ENCODE assay signal across 10 cellular contexts in the genomic region with DNA sequence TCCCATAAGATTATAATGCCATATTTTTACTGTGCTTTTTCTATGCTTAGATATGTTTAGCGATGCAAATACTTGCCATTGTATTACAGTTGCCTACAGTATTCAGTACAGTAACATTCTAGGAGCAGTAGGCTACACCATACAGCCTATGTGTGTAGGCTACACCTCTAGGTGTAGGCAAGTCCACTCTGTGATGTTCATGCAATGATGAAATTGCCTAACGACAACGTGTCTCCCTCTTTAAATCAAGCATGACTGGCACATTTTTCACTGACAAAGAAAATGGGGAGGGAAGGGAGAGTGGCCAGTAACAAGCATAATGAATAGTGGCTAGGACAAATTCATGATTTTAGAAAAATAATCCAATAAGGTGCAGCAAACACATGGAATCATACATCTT. TPM values are rescaled to one million over a fixed set of nuclear protein-coding genes. Genes with fewer than 3 reads are reported as not detected.
A peak's percentile ranks its signal among the peaks of the same experiment; 100 is the strongest.
DNase-seq lines count a peak whose midpoint lies in the region; ATAC-seq, FAIRE-seq and TF ChIP-seq lines count a peak whose summit lies in the region.
"Had no signal": no experiment of that assay in that cellular context is flagged by ENCODE, and none has a peak within 500 bp of the region (broad histone marks: within the 10 kb centered on the region; RNA-seq: fewer than 3 reads in every experiment).

No MANE protein-coding gene starts in this region.

- FAIRE-seq in pancreas (lab: Jason Lieb, UNC): no peak

- no peaks in the 10 kb centered on the region for H3K9me3 Mint-ChIP-seq in Caco-2 (ENCODE audit: unreplicated experiment)
- peaks cover 7% of the 10 kb centered on the region for H3K9me3 Mint-ChIP-seq in WTC11
- H3K9me3 Mint-ChIP-seq in immature natural killer cell: no peaks in the 10 kb centered on the region

- H3K27me3 ChIP-seq in Caco-2 (replicated peaks; ENCODE audit: control insufficient read depth, insufficient read depth, low read length) (no peaks in the 10 kb centered on the region), pancreas (no peaks in the 10 kb centered on the region), right atrium auricular region (no peaks in the 10 kb centered on the region)

- H3K9me3 ChIP-seq in Caco-2: peaks cover 8% of the 10 kb centered on the region; the same call in 1 of the 2 replicates
- H3K9me3 ChIP-seq in pancreas: no peaks in the 10 kb centered on the region
- H3K9me3 ChIP-seq in right atrium auricular region: no peaks in the 10 kb centered on the region

- TF ChIP-seq CTCF in Caco-2 (IDR thresholded peaks at IDR 0.05; ENCODE audit: insufficient read depth in 1 of 2, low read depth in 1 of 2, low read length in 1 of 2, severe bottlenecking in 1 of 2, unreplicated experiment in 1 of 2) (no peak), HFF-Myc (IDR thresholded peaks at IDR 0.05; ENCODE audit: low read depth, low read length, missing control alignments) (no peak), WTC11 (IDR thresholded peaks at IDR 0.05) (no peak), pancreas (IDR thresholded peaks at IDR 0.05) (no peak), right atrium auricular region (IDR thresholded peaks at IDR 0.05) (no peak)

- H3K4me1 ChIP-seq in Caco-2 (peaks cover 12% of the 10 kb centered on the region), pancreas (peaks cover 0 to 5% (median 0%) of the 10 kb centered on the region in 3 donors), right atrium auricular region (peaks cover 0 to 18% of the 10 kb centered on the region in 2 donors)

- POLR2A ChIA-PET in Caco-2 (lab: Charles Lee): no interaction called here
- POLR2A ChIA-PET in WTC11 (lab: Charles Lee): no interaction called here

- H3K4me3 ChIP-seq in Caco-2 (ENCODE audit: low read depth, low read length): no peak overlapping the region
- peak overlapping the region; percentile 94 for H3K4me3 ChIP-seq in HFF-Myc (replicated peaks; ENCODE audit: low read depth, low read length)
- no peak overlapping the region for H3K4me3 ChIP-seq in pancreas
- no peak overlapping the region for H3K4me3 ChIP-seq in right atrium auricular region

- DNase-seq in Caco-2 (no peak), HFF-Myc (ENCODE audit: extremely low read depth, low read depth) (no peak), WTC11 (ENCODE audit: low spot score) (no peak), immature natural killer cell (no peak), pancreas (no peak), right atrium auricular region (ENCODE audit: low spot score) (no peak), NCI-H446 treated with DMSO at 0.1 percent for 48 hours (lab: John Stamatoyannopoulos, UW) (no peak)
- DNase-seq: cortex of kidney, NCI-H510A treated with DMSO at 0.1 percent for 48 hours had no signal

- BruUV-seq in Caco-2 (replicated peaks; lab: Mats Ljungman, UMichigan): TSS peak; percentile 49

- H3K27ac ChIP-seq in pancreas (no peak overlapping the region), right atrium auricular region (no peak overlapping the region)
- H3K27ac ChIP-seq: parathyroid adenoma had no signal

- CTCF ChIA-PET in Caco-2 (lab: Charles Lee): no interaction called here
- CTCF ChIA-PET in WTC11 (lab: Charles Lee): interaction anchor here (0.5 kb wide), 1 partner anchor 131 kb away, joined by 4 read pairs; no protein-coding TSS in a partner anchor

- H3K36me3 Mint-ChIP-seq in Caco-2 (ENCODE audit: insufficient read depth, unreplicated experiment) (peaks cover 32% of the 10 kb centered on the region), WTC11 (peaks cover 41% of the 10 kb centered on the region), immature natural killer cell (peaks cover 0 to 7% (median 3%) of the 10 kb centered on the region in 3 donors)

- WGBS in pancreas, 2 donors: 45 to 59% methylated on average over 3 of the region's 3 CpGs

- intact Hi-C loops in Caco-2 (cut with micrococcal nuclease; ENCODE audit: unreplicated experiment): loop anchor here (5.0 to 10.0 kb wide), 2 partner anchors 114 to 162 kb away; no protein-coding TSS in a partner anchor
- intact Hi-C loops in pancreas (cut with DNase I): no loop called here

- H3K36me3 ChIP-seq in Caco-2 (ENCODE audit: control insufficient read depth, insufficient read depth, low read length) (no peaks in the 10 kb centered on the region), pancreas (no peaks in the 10 kb centered on the region), right atrium auricular region (no peaks in the 10 kb centered on the region)

- H3K27me3 Mint-ChIP-seq in Caco-2 (ENCODE audit: insufficient read depth, unreplicated experiment): no peaks in the 10 kb centered on the region
- no peaks in the 10 kb centered on the region for H3K27me3 Mint-ChIP-seq in WTC11 (ENCODE audit: low read depth)
- H3K27me3 Mint-ChIP-seq in immature natural killer cell (ENCODE audit: low read depth in 3 of 3): peaks cover 0 to 4% (median 0%) of the 10 kb centered on the region in 3 donors

- ATAC-seq in WTC11 (no peak), pancreas (no peak)

- peaks cover 24% of the 10 kb centered on the region for H3K4me1 Mint-ChIP-seq in Caco-2 (ENCODE audit: low read depth, unreplicated experiment)
- peaks cover 41% of the 10 kb centered on the region for H3K4me1 Mint-ChIP-seq in WTC11
- peaks cover 19 to 20% of the 10 kb centered on the region in 2 donors for H3K4me1 Mint-ChIP-seq in immature natural killer cell

- H3K27ac Mint-ChIP-seq in Caco-2 (ENCODE audit: unreplicated experiment) (peak overlapping the region; percentile 59), WTC11 (peak overlapping the region; percentile 71), immature natural killer cell (peak overlapping the region in 1 of 6 donors; percentile 46)

- peak overlapping the region; percentile 87 for H3K4me3 Mint-ChIP-seq in Caco-2 (ENCODE audit: unreplicated experiment)
- peak overlapping the region; percentile 72 for H3K4me3 Mint-ChIP-seq in WTC11
- H3K4me3 Mint-ChIP-seq in immature natural killer cell: peak overlapping the region; percentile 14 to 79 (median 44)

TF ChIP-seq in WTC11, 78 proteins besides CTCF, POLR2A, EP300 and RAD21:
- TF ChIP-seq HMGA2 (CRISPR knock-in tag; IDR thresholded peaks at IDR 0.05): no peak
- TF ChIP-seq, protein P1, sequence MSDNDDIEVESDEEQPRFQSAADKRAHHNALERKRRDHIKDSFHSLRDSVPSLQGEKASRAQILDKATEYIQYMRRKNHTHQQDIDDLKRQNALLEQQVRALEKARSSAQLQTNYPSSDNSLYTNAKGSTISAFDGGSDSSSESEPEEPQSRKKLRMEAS (CRISPR knock-in tag; IDR thresholded peaks at IDR 0.05): no peak

RNA-seq across cellular contexts. Expression of a gene that starts 1.7 kb away (rescaled TPM):
- total RNA-seq in Caco-2 (2022) (67.3 and 67.6 TPM in 2 replicates), WTC11 (2021) (96.8 to 111 TPM (median 99.2 TPM) in 3 replicates), pancreas (1 to 10 TPM; 1.9 to 4.0 (median 3.2) TPM), right atrium auricular region (1 to 10 TPM; 2.8 to 3.1 TPM)
- polyA plus RNA-seq in immature natural killer cell (1 to 10 TPM; 3.5 to 7.9 (median 5.7) TPM), pancreas (1 to 10 TPM; 1.4 to 1.9 TPM)

Comparison
In these comparisons a context has a peak if more than half of its experiments do, and no peak if none do; other contexts are left out.
1. RNA of a gene that starts 1.7 kb away (total RNA-seq): 96.8 to 111 TPM in WTC11 and 67.3 to 67.6 TPM in Caco-2; 1.9 to 4.0 TPM in pancreas and 2.8 to 3.1 TPM in right atrium auricular region; every median in the first group is over 10 times any median in the second.
2. Peak in every context shown above with its lines, with median percentiles within 50 percentile points of each other: H3K4me3 Mint-ChIP-seq.